23 cellular contexts compared by ENCODE assay signal in genomic region chr20:7589164-7589563, GRCh38.
A peak's percentile ranks its signal among the peaks of the same experiment; 100 is the strongest.
DNase-seq lines count a peak whose midpoint lies in the region; ATAC-seq, FAIRE-seq and TF ChIP-seq lines count a peak whose summit lies in the region.
"Had no signal": no experiment of that assay in that cellular context is flagged by ENCODE, and none has a peak within 500 bp of the region (broad histone marks: within the 10 kb centered on the region; RNA-seq: fewer than 3 reads in every experiment).

No MANE protein-coding gene starts in this region.

- CTCF ChIA-PET in A549 (lab: Yijun Ruan, JAX), result no interaction called here
- CTCF ChIA-PET in IMR-90 (lab: Yijun Ruan, JAX), result no interaction called here
- CTCF ChIA-PET in H1 (lab: Charles Lee; ENCODE audit: partially characterized antibody), result no interaction called here

- H3K9me3 ChIP-seq in A549 (peaks cover 4% of the 10 kb centered on the region; the same call in 1 of the 3 replicates), IMR-90 (ENCODE audit: control insufficient read depth, insufficient read depth, low read length) (no peaks in the 10 kb centered on the region), H1 (ENCODE audit: insufficient read depth in 2 of 2, low read depth in 1 of 2, low read length in 1 of 2) (peaks cover 0 to 7% of the 10 kb centered on the region in 2 experiments; a peak in 1 of 4 replicates)
- H3K9me3 ChIP-seq: BE2C had no signal

- intact Hi-C loops in IMR-90 (cut with micrococcal nuclease), result no loop called here

- H3K36me3 ChIP-seq in IMR-90 (ENCODE audit: control insufficient read depth, insufficient read depth, low read length) (no peaks in the 10 kb centered on the region), H1 (ENCODE audit: control insufficient read depth in 2 of 4, insufficient read depth in 4 of 4, low read length in 3 of 4) (no peaks in the 10 kb centered on the region)
- H3K36me3 ChIP-seq: BE2C, BLaER1 had no signal

- H3K23ac ChIP-seq in IMR-90 (ENCODE audit: low read depth, low read length), result no peak overlapping the region
- H3K23ac ChIP-seq in H1 (ENCODE audit: insufficient read length), result no peak overlapping the region

- no peak overlapping the region for H2AK5ac ChIP-seq in IMR-90 (ENCODE audit: low read depth, low read length)
- H2AK5ac ChIP-seq in H1 (ENCODE audit: low read depth, low read length), result no peak overlapping the region

- DNase-seq in A549 (ENCODE audit: low read depth in 1 of 2, low spot score in 1 of 2) (no peak), IMR-90 (no peak), H1 (ENCODE audit: low read depth in 1 of 2, low spot score in 2 of 2) (no peak), 8988T (no peak)
- no peak for DNase-seq in stimulated activated naive CD4-positive, alpha-beta T cell treated with Interleukin-2 at 50 U/mL for 16 hours (lab: John Stamatoyannopoulos, UW)
- DNase-seq: ACHN; BE2C; C1 segment of cervical spinal cord; CD4-positive, alpha-beta memory T cell; CD4-positive, CD25-positive, alpha-beta regulatory T cell; CD8-positive, alpha-beta memory T cell; COR-L47; DMS 273 treated with DMSO at 0.1 percent for 48 hours; DMS153; DMS53; DMS79; DND-41; EL; GDM1 had no signal

- no peaks in the 10 kb centered on the region for H3K9me1 ChIP-seq in IMR-90 (ENCODE audit: insufficient read depth, low read length)

- H3K27me3 ChIP-seq in IMR-90 (ENCODE audit: control insufficient read depth, insufficient read depth, low read length) (no peaks in the 10 kb centered on the region), H1 (replicated peaks in 1 of 4; ENCODE audit: control insufficient read depth in 3 of 4, extremely low read depth in 1 of 4, insufficient read depth in 3 of 4, low read length in 3 of 4) (no peaks in the 10 kb centered on the region)
- H3K27me3 ChIP-seq: BE2C, BLaER1 had no signal

- H2AFZ ChIP-seq in IMR-90 (replicated peaks; ENCODE audit: low read length, poor library complexity) (no peak overlapping the region), H1 (ENCODE audit: low read length) (no peak overlapping the region)

- no peak overlapping the region for H4K91ac ChIP-seq in IMR-90 (ENCODE audit: insufficient read depth, low read depth, low read length)
- no peak overlapping the region for H4K91ac ChIP-seq in H1 (replicated peaks; ENCODE audit: insufficient read length, low read length)

- dilution Hi-C loops in IMR-90 (cut with HindIII; ENCODE audit: low sequenced_read_pairs, unreplicated experiment), result no loop called here

- no peak for TF ChIP-seq EP300 in A549 (IDR thresholded peaks at IDR 0.05)
- no peak for TF ChIP-seq EP300 in H1 (IDR thresholded peaks at IDR 0.05; ENCODE audit: borderline replicate concordance in 1 of 2, low read depth in 2 of 2, low read length in 2 of 2)

- no peak overlapping the region for H2AK9ac ChIP-seq in IMR-90 (replicated peaks; ENCODE audit: low read depth, low read length, poor library complexity)

- H4K5ac ChIP-seq in IMR-90 (ENCODE audit: low read depth, low read length) (no peak overlapping the region), H1 (ENCODE audit: insufficient read length, low read depth, low read length) (no peak overlapping the region)

- H3K56ac ChIP-seq in IMR-90 (ENCODE audit: extremely low read depth, insufficient read depth, low read length) (no peak overlapping the region), H1 (replicated peaks; ENCODE audit: insufficient read length, low read depth, low read length) (no peak overlapping the region)

- POLR2A ChIA-PET in A549 (lab: Yijun Ruan, JAX) (no interaction called here), IMR-90 (lab: Charles Lee; ENCODE audit: unreplicated experiment) (no interaction called here), H1 (lab: Charles Lee; ENCODE audit: partially characterized antibody) (no interaction called here)

- ATAC-seq in A549 (no peak), IMR-90 (ENCODE audit: low read depth) (no peak)
- ATAC-seq: GM12878 had no signal

- H4K8ac ChIP-seq in IMR-90 (ENCODE audit: low read depth in 2 of 2, low read length in 2 of 2), result no peak overlapping the region
- no peak overlapping the region for H4K8ac ChIP-seq in H1 (ENCODE audit: extremely low read depth, insufficient read depth, low read length)

- BruUV-seq in IMR-90 (replicated peaks; lab: Mats Ljungman, UMichigan), result no TSS peak

- no peaks in the 10 kb centered on the region for H3K79me2 ChIP-seq in H1 (ENCODE audit: control insufficient read depth in 1 of 2, insufficient read depth in 2 of 2, low read length in 2 of 2)

- H3K4me1 ChIP-seq in A549 (no peaks in the 10 kb centered on the region), IMR-90 (ENCODE audit: control insufficient read depth, insufficient read depth, low read length) (no peaks in the 10 kb centered on the region), H1 (replicated peaks in 1 of 4; ENCODE audit: control insufficient read depth in 3 of 4, insufficient read depth in 4 of 4, low read length in 3 of 4) (peaks cover 0 to 2% (median 0%) of the 10 kb centered on the region in 4 experiments; a peak in 1 of 7 replicates)
- H3K4me1 ChIP-seq: BE2C, BLaER1 had no signal

- H3K23me2 ChIP-seq in H1 (ENCODE audit: low read depth, low read length), result no peaks in the 10 kb centered on the region

- H3K4me2 ChIP-seq in A549 (no peak overlapping the region), IMR-90 (ENCODE audit: low read depth, low read length) (no peak overlapping the region), H1 (ENCODE audit: insufficient read depth in 1 of 2, low read depth in 2 of 2, low read length in 2 of 2) (no peak overlapping the region)
- H3K4me2 ChIP-seq: BLaER1 had no signal

- no peak for TF ChIP-seq RAD21 in A549 (conservative IDR thresholded peaks at IDR 0.05 in 1 of 2, IDR thresholded peaks at IDR 0.05 in 1 of 2)
- TF ChIP-seq RAD21 in IMR-90 (IDR thresholded peaks at IDR 0.05; ENCODE audit: low read length), result no peak
- no peak for TF ChIP-seq RAD21 in H1 (IDR thresholded peaks at IDR 0.05 in 1 of 2, conservative IDR thresholded peaks at IDR 0.05 in 1 of 2; ENCODE audit: low read depth in 2 of 2, low read length in 2 of 2)

- no peak overlapping the region for H3K4me3 ChIP-seq in A549
- no peak overlapping the region for H3K4me3 ChIP-seq in IMR-90 (ENCODE audit: insufficient read depth, low read depth, low read length)
- no peak overlapping the region for H3K4me3 ChIP-seq in H1 (ENCODE audit: extremely low read depth in 1 of 4, insufficient read depth in 2 of 4, low read depth in 3 of 4, low read length in 4 of 4)
- H3K4me3 ChIP-seq: BLaER1, GM12878 had no signal

- H2BK120ac ChIP-seq in IMR-90 (ENCODE audit: low read depth, low read length), result no peak overlapping the region
- no peak overlapping the region for H2BK120ac ChIP-seq in H1 (replicated peaks; ENCODE audit: low read depth, low read length)

- H2BK15ac ChIP-seq in IMR-90 (ENCODE audit: low read depth, low read length) (no peak overlapping the region), H1 (ENCODE audit: low read length) (no peak overlapping the region)

- no peaks in the 10 kb centered on the region for H4K20me1 ChIP-seq in IMR-90 (ENCODE audit: insufficient read depth, low read length)
- H4K20me1 ChIP-seq in H1 (replicated peaks in 1 of 2; ENCODE audit: control insufficient read depth in 1 of 2, insufficient read depth in 2 of 2, low read length in 2 of 2), result no peaks in the 10 kb centered on the region
- H4K20me1 ChIP-seq: BLaER1 had no signal

- H3K79me1 ChIP-seq in IMR-90 (ENCODE audit: low read depth in 1 of 2, low read length in 2 of 2), result no peaks in the 10 kb centered on the region
- no peaks in the 10 kb centered on the region for H3K79me1 ChIP-seq in H1 (ENCODE audit: low read depth, low read length)

- H3K27ac ChIP-seq in A549, result no peak overlapping the region
- H3K27ac ChIP-seq in IMR-90 (ENCODE audit: insufficient read depth, low read length), result no peak overlapping the region
- H3K27ac ChIP-seq in H1 (ENCODE audit: low read depth, low read length), result no peak overlapping the region
- H3K27ac ChIP-seq: BLaER1 had no signal

- H2BK5ac ChIP-seq in IMR-90 (ENCODE audit: low read depth, low read length, poor library complexity, severe bottlenecking) (no peak overlapping the region), H1 (ENCODE audit: low read depth, low read length) (no peak overlapping the region)

- 0% methylated on average over 1 of the region's 1 CpG for WGBS in A549 (ENCODE audit: missing lambda C conversion rate)
- no CpG with 5 or more reads among the region's 1 CpG for WGBS in IMR-90 (ENCODE audit: extremely low coverage in 2 of 2, insufficient read length in 1 of 2), 2 experiments
- WGBS in H1 (ENCODE audit: extremely low coverage in 1 of 2, insufficient coverage in 1 of 2, insufficient read length in 1 of 2, insufficient replicate concordance in 2 of 2, low coverage in 1 of 2, low lambda C conversion rate in 2 of 2, missing lambda C conversion rate in 1 of 2), 2 experiments, result 42% methylated on average over 1 of the region's 1 CpG; no CpG with 5 or more reads in 1 of the 2 experiments

- H3K14ac ChIP-seq in IMR-90 (replicated peaks; ENCODE audit: low read depth, low read length) (no peak overlapping the region), H1 (ENCODE audit: insufficient read length) (no peak overlapping the region)

- no peak overlapping the region for H3K18ac ChIP-seq in IMR-90 (ENCODE audit: low read depth, low read length)
- H3K18ac ChIP-seq in H1 (ENCODE audit: extremely low read depth, low read length), result no peak overlapping the region

- in situ Hi-C loops in IMR-90 (cut with MboI; ENCODE audit: low sequenced_read_pairs), result no loop called here

- H3K4ac ChIP-seq in IMR-90 (ENCODE audit: low read depth, low read length), result no peak overlapping the region
- no peak overlapping the region for H3K4ac ChIP-seq in H1 (replicated peaks; ENCODE audit: insufficient read length, low read depth, low read length)

- TF ChIP-seq CTCF in A549 (IDR thresholded peaks at IDR 0.05) (no peak), IMR-90 (conservative IDR thresholded peaks at IDR 0.05; ENCODE audit: low read depth, low read length) (no peak), H1 (IDR thresholded peaks at IDR 0.05; ENCODE audit: control extremely low read depth in 1 of 3, insufficient read depth in 1 of 3, low read depth in 1 of 3, low read length in 3 of 3) (no peak)

- FAIRE-seq in A549 (lab: Jason Lieb, UNC) (no peak), H1 (lab: Jason Lieb, UNC) (no peak)
- FAIRE-seq: GM12878, GM12892, GM18507 had no signal

- no peak overlapping the region for H2BK12ac ChIP-seq in H1 (ENCODE audit: low read depth, low read length)

- H2BK20ac ChIP-seq in IMR-90 (ENCODE audit: low read depth, low read length) (no peak overlapping the region), H1 (ENCODE audit: low read length) (no peak overlapping the region)

- H3K9ac ChIP-seq in IMR-90 (ENCODE audit: low read depth, low read length) (no peak overlapping the region), H1 (replicated peaks in 1 of 4; ENCODE audit: extremely low read depth in 1 of 4, low read depth in 3 of 4, low read length in 3 of 4) (no peak overlapping the region)
- H3K9ac ChIP-seq: BLaER1 had no signal

- TF ChIP-seq POLR2A in A549 (IDR thresholded peaks at IDR 0.05; ENCODE audit: low read length) (no peak), IMR-90 (IDR thresholded peaks at IDR 0.05; ENCODE audit: low read depth, low read length) (no peak), H1 (IDR thresholded peaks at IDR 0.05; ENCODE audit: control extremely low read depth in 1 of 2, low read depth in 2 of 2, low read length in 2 of 2) (no peak)

TF ChIP-seq in H1, 55 proteins besides CTCF, POLR2A, EP300 and RAD21 (continues in another document):
- TF ChIP-seq BCL11A (IDR thresholded peaks at IDR 0.05; ENCODE audit: low read depth in 2 of 2, low read length in 2 of 2), result no peak
- TF ChIP-seq MAFK (IDR thresholded peaks at IDR 0.05; ENCODE audit: low read depth, low read length), result peak; percentile 64; the same call in 1 of the 2 replicates

Comparison
In these comparisons a context has a peak if more than half of its experiments do, and no peak if none do; other contexts are left out.
1. Of the 18 proteins assayed by ChIP-seq in both H1 and A549: peak only in H1: none; only in A549: none; in both: MAFK; in neither: 17.